In the genomic region with DNA sequence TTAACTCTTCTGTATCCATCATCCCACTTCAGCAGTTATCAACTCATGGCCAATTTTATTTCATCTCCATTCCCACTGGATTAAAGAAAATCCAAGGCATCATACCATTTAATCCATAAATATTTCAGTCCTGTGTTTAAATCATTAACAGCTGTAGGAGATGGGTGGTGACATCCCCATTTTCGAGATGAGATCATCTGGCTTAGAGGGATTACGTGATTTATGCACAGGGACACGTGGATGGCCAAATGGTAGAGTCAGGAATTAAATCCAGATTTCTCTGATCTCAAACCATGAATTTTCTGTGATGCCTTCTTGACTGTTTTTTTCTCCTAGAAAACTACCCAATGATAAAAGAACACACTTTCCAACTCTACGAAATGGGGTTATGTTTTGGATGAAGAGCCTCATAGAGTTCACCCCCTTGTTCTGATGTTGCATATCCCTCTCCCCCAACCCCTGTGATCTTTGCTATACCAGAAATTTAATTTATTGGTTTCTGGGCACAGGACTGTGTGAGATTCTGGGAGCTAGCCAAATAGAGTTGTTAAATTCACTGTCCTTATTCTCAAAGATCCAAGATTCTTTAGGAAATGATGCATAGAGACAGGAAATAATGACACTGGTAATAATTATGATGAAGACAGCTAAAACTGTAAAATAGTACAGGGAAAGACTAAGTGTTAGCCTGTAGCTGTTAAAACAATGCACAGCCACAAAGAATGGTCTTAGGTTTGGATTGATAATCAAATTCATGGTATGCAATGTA, we compare ENCODE assay signal across 13 cellular contexts. TPM values are rescaled to one million over a fixed set of nuclear protein-coding genes. Genes with fewer than 3 reads are reported as not detected.
DNase-seq lines count a peak whose midpoint lies in the region; ATAC-seq and TF ChIP-seq lines count a peak whose summit lies in the region.
"Had no signal": no experiment of that assay in that cellular context is flagged by ENCODE, and none has a peak within 500 bp of the region (broad histone marks: within the 10 kb centered on the region; RNA-seq: fewer than 3 reads in every experiment).

No MANE protein-coding gene starts in this region.

- no peak for TF ChIP-seq POLR2A in sigmoid colon (IDR thresholded peaks at IDR 0.05)

- no peaks in the 10 kb centered on the region for H3K9me3 ChIP-seq in sigmoid colon
- H3K9me3 ChIP-seq: transverse colon had no signal

- H3K4me3 ChIP-seq in sigmoid colon, result no peak overlapping the region
- H3K4me3 ChIP-seq: transverse colon had no signal

- H3K27ac Mint-ChIP-seq in activated CD4-positive, alpha-beta T cell treated with anti-CD3 and anti-CD28 coated beads, Interleukin-2, amount 10 ng/mL, durations not matched to agents 24 days and 14 days, result peak overlapping the region; percentile 37
- peak overlapping the region; percentile 29 for H3K27ac Mint-ChIP-seq in central memory CD8-positive, alpha-beta T cell (ENCODE audit: low read depth)
- H3K27ac Mint-ChIP-seq in activated T-helper 2 cell treated with anti-CD3 and anti-CD28 coated beads, Interferon-gamma antibody, Interleukin-2, Interleukin-4, amounts not matched to agents 10 μg/mL and 5 μg/mL and 100 μg/mL, durations not matched to agents 14 hours and 24 hours and 36 hours, result no peak overlapping the region

- H3K4me3 Mint-ChIP-seq in activated CD4-positive, alpha-beta T cell treated with anti-CD3 and anti-CD28 coated beads, Interleukin-2, amount 10 ng/mL, durations not matched to agents 24 days and 14 days, result no peak overlapping the region
- H3K4me3 Mint-ChIP-seq in central memory CD8-positive, alpha-beta T cell, result no peak overlapping the region
- no peak overlapping the region for H3K4me3 Mint-ChIP-seq in activated T-helper 2 cell treated with anti-CD3 and anti-CD28 coated beads, Interferon-gamma antibody, Interleukin-2, Interleukin-4, amounts not matched to agents 10 μg/mL and 5 μg/mL and 100 μg/mL, durations not matched to agents 14 hours and 24 hours and 36 hours (ENCODE audit: low read depth)

- peaks cover 32% of the 10 kb centered on the region for H3K4me1 Mint-ChIP-seq in activated CD4-positive, alpha-beta T cell treated with anti-CD3 and anti-CD28 coated beads, Interleukin-2, amount 10 ng/mL, durations not matched to agents 24 days and 14 days
- H3K4me1 Mint-ChIP-seq in central memory CD8-positive, alpha-beta T cell, result peaks cover 11% of the 10 kb centered on the region
- H3K4me1 Mint-ChIP-seq in activated T-helper 2 cell treated with anti-CD3 and anti-CD28 coated beads, Interferon-gamma antibody, Interleukin-2, Interleukin-4, amounts not matched to agents 10 μg/mL and 5 μg/mL and 100 μg/mL, durations not matched to agents 14 hours and 24 hours and 36 hours (ENCODE audit: low read depth), result peaks cover 25% of the 10 kb centered on the region

- H3K36me3 Mint-ChIP-seq in activated CD4-positive, alpha-beta T cell treated with anti-CD3 and anti-CD28 coated beads, Interleukin-2, amount 10 ng/mL, durations not matched to agents 24 days and 14 days (ENCODE audit: low read depth), result peaks cover 50% of the 10 kb centered on the region
- H3K36me3 Mint-ChIP-seq in central memory CD8-positive, alpha-beta T cell (ENCODE audit: insufficient read depth), result peaks cover 24% of the 10 kb centered on the region
- peaks cover 62% of the 10 kb centered on the region for H3K36me3 Mint-ChIP-seq in activated T-helper 2 cell treated with anti-CD3 and anti-CD28 coated beads, Interferon-gamma antibody, Interleukin-2, Interleukin-4, amounts not matched to agents 10 μg/mL and 5 μg/mL and 100 μg/mL, durations not matched to agents 14 hours and 24 hours and 36 hours (ENCODE audit: low read depth)

- no peak for ATAC-seq in central memory CD8-positive, alpha-beta T cell (replicated peaks; ENCODE audit: extremely low read depth, poor library complexity, severe bottlenecking)

- H3K4me1 ChIP-seq in sigmoid colon, result no peaks in the 10 kb centered on the region

- no peak for TF ChIP-seq EP300 in sigmoid colon (IDR thresholded peaks at IDR 0.05)

- no peak for DNase-seq in activated CD4-positive, alpha-beta T cell treated with anti-CD3 and anti-CD28 coated beads, Interleukin-2, amount 10 ng/mL, durations not matched to agents 24 days and 14 days
- no peak for DNase-seq in activated CD4-positive, alpha-beta T cell treated with anti-CD3 and anti-CD28 coated beads for 4 hours
- DNase-seq in HT1080 (ENCODE audit: low read depth) (peak; percentile 53), sigmoid colon (peak; percentile 8), T-helper 9 cell (no peak)
- DNase-seq in central memory CD8-positive, alpha-beta T cell (ENCODE audit: low spot score in 2 of 2), result no peak
- no peak for DNase-seq in stimulated activated CD4-positive, alpha-beta T cell treated with anti-CD3 and anti-CD28 coated beads, Interleukin-15, amount 100 ng/mL, for 24 hours
- no peak for DNase-seq in activated T-helper 2 cell treated with anti-CD3 and anti-CD28 coated beads, Interferon-gamma antibody, Interleukin-2, Interleukin-4, amounts not matched to agents 10 μg/mL and 5 μg/mL and 100 μg/mL, durations not matched to agents 14 hours and 24 hours and 36 hours (ENCODE audit: low spot score)
- DNase-seq: retina; SHP77 treated with DMSO at 0.1 percent for 48 hours; stimulated activated CD4-positive, alpha-beta T cell treated with anti-CD3 and anti-CD28 coated beads, Interleukin-4, amount 100 ng/mL, for 1 hour; transverse colon had no signal

- no peaks in the 10 kb centered on the region for H3K27me3 ChIP-seq in sigmoid colon
- H3K27me3 ChIP-seq: transverse colon had no signal

- H3K9me3 Mint-ChIP-seq in activated CD4-positive, alpha-beta T cell treated with anti-CD3 and anti-CD28 coated beads, Interleukin-2, amount 10 ng/mL, durations not matched to agents 24 days and 14 days, result no peaks in the 10 kb centered on the region
- no peaks in the 10 kb centered on the region for H3K9me3 Mint-ChIP-seq in central memory CD8-positive, alpha-beta T cell
- no peaks in the 10 kb centered on the region for H3K9me3 Mint-ChIP-seq in activated T-helper 2 cell treated with anti-CD3 and anti-CD28 coated beads, Interferon-gamma antibody, Interleukin-2, Interleukin-4, amounts not matched to agents 10 μg/mL and 5 μg/mL and 100 μg/mL, durations not matched to agents 14 hours and 24 hours and 36 hours

- intact Hi-C loops in activated CD4-positive, alpha-beta T cell treated with anti-CD3 and anti-CD28 coated beads, Interleukin-2, amount 10 ng/mL, durations not matched to agents 24 days and 14 days (cut with micrococcal nuclease), result no loop called here
- intact Hi-C loops in sigmoid colon (cut with DNase I), result no loop called here
- intact Hi-C loops in activated T-helper 2 cell treated with anti-CD3 and anti-CD28 coated beads, Interferon-gamma antibody, Interleukin-2, Interleukin-4, amounts not matched to agents 10 μg/mL and 5 μg/mL and 100 μg/mL, durations not matched to agents 14 hours and 24 hours and 36 hours (cut with micrococcal nuclease), result loop anchor here (10.0 kb wide), 1 partner anchor 307 kb away; a partner anchor contains a TSS

- no peak for TF ChIP-seq CTCF in sigmoid colon (IDR thresholded peaks at IDR 0.05)

- no peak overlapping the region for H3K27ac ChIP-seq in sigmoid colon
- H3K27ac ChIP-seq: transverse colon had no signal

- H3K36me3 ChIP-seq in sigmoid colon, result peaks cover 0 to 42% (median 2%) of the 10 kb centered on the region in 4 donors

- no peaks in the 10 kb centered on the region for H3K27me3 Mint-ChIP-seq in activated CD4-positive, alpha-beta T cell treated with anti-CD3 and anti-CD28 coated beads, Interleukin-2, amount 10 ng/mL, durations not matched to agents 24 days and 14 days
- H3K27me3 Mint-ChIP-seq in central memory CD8-positive, alpha-beta T cell, result no peaks in the 10 kb centered on the region
- no peaks in the 10 kb centered on the region for H3K27me3 Mint-ChIP-seq in activated T-helper 2 cell treated with anti-CD3 and anti-CD28 coated beads, Interferon-gamma antibody, Interleukin-2, Interleukin-4, amounts not matched to agents 10 μg/mL and 5 μg/mL and 100 μg/mL, durations not matched to agents 14 hours and 24 hours and 36 hours (ENCODE audit: low read depth)

- WGBS in sigmoid colon, 2 donors, result 83 to 89% methylated on average over 4 of the region's 4 CpGs

RNA-seq across cellular contexts. Expression of a gene that starts 7.4 kb away (rescaled TPM):
- total RNA-seq in activated CD4-positive, alpha-beta T cell treated with anti-CD3 and anti-CD28 coated beads, Interleukin-2, amount 10 ng/mL, durations not matched to agents 24 days and 14 days, result 38.1 and 39.9 TPM in 2 replicates
- total RNA-seq in HT1080 (2014; rRNA removed; shearing (Covaris generic)), result 5.8 and 7.2 TPM in 2 replicates
- 4.1 and 4.2 TPM in 2 replicates for polyA plus RNA-seq in HT1080 (2015; cell fraction: cytosol; rRNA removed)
- polyA plus RNA-seq in HT1080 (2015; cell fraction: nucleus; rRNA removed), result 31.2 and 36.4 TPM in 2 replicates
- total RNA-seq in sigmoid colon, result 10 to 100 TPM in 2 of 4 donors, 1 to 10 TPM in 2; 5.7 to 24.1 (median 10.8) TPM
- polyA plus RNA-seq in sigmoid colon, result 1 to 10 TPM; 1.2 to 8.1 (median 1.8) TPM
- 40.2 and 42.8 TPM in 2 replicates for total RNA-seq in activated T-helper 2 cell treated with anti-CD3 and anti-CD28 coated beads, Interferon-gamma antibody, Interleukin-2, Interleukin-4, amounts not matched to agents 10 μg/mL and 5 μg/mL and 100 μg/mL, durations not matched to agents 14 hours and 24 hours and 36 hours

RNA-seq across cellular contexts. Expression of a gene that starts 25.0 kb away (rescaled TPM):
- total RNA-seq in activated CD4-positive, alpha-beta T cell treated with anti-CD3 and anti-CD28 coated beads, Interleukin-2, amount 10 ng/mL, durations not matched to agents 24 days and 14 days, result not detected in 2 replicates
- not detected in 2 replicates for total RNA-seq in HT1080 (2014; rRNA removed; shearing (Covaris generic))
- not detected in 2 replicates for polyA plus RNA-seq in HT1080 (2015; cell fraction: cytosol; rRNA removed)
- polyA plus RNA-seq in HT1080 (2015; cell fraction: nucleus; rRNA removed), result not detected in 2 replicates
- total RNA-seq in sigmoid colon, result 1 to 10 TPM in 1 of 4 donors, not detected in 3; 1.1 TPM
- polyA plus RNA-seq in sigmoid colon, result 1 to 10 TPM in 1 of 3 donors, not detected in 2; 1.2 TPM
- not detected in 2 replicates for total RNA-seq in activated T-helper 2 cell treated with anti-CD3 and anti-CD28 coated beads, Interferon-gamma antibody, Interleukin-2, Interleukin-4, amounts not matched to agents 10 μg/mL and 5 μg/mL and 100 μg/mL, durations not matched to agents 14 hours and 24 hours and 36 hours
- total RNA-seq: epithelial cell of proximal tubule, transverse colon had no signal

RNA-seq across cellular contexts. Expression of a gene that starts 52.9 kb away (rescaled TPM):
- 32.8 and 37.8 TPM in 2 replicates for total RNA-seq in activated CD4-positive, alpha-beta T cell treated with anti-CD3 and anti-CD28 coated beads, Interleukin-2, amount 10 ng/mL, durations not matched to agents 24 days and 14 days
- total RNA-seq in HT1080 (2014; rRNA removed; shearing (Covaris generic)), result 20.2 and 30.4 TPM in 2 replicates
- 19.7 and 20.4 TPM in 2 replicates for polyA plus RNA-seq in HT1080 (2015; cell fraction: cytosol; rRNA removed)
- 10.1 and 15.9 TPM in 2 replicates for polyA plus RNA-seq in HT1080 (2015; cell fraction: nucleus; rRNA removed)
- total RNA-seq in sigmoid colon, result 10 to 100 TPM; 14.7 to 36.2 (median 24.4) TPM
- polyA plus RNA-seq in sigmoid colon, result 10 to 100 TPM; 20.0 to 24.0 (median 20.4) TPM
- total RNA-seq in activated T-helper 2 cell treated with anti-CD3 and anti-CD28 coated beads, Interferon-gamma antibody, Interleukin-2, Interleukin-4, amounts not matched to agents 10 μg/mL and 5 μg/mL and 100 μg/mL, durations not matched to agents 14 hours and 24 hours and 36 hours, result 30.2 and 33.7 TPM in 2 replicates

Comparison
In these comparisons a context has a peak if more than half of its experiments do, and no peak if none do; other contexts are left out.
1. DNase-seq: peak in HT1080 (single experiment) and sigmoid colon (single experiment); none in activated CD4-positive, alpha-beta T cell treated with anti-CD3 and anti-CD28 coated beads, Interleukin-2, amount 10 ng/mL, durations not matched to agents 24 days and 14 days (single experiment), activated CD4-positive, alpha-beta T cell treated with anti-CD3 and anti-CD28 coated beads for 4 hours (0 of 2), central memory CD8-positive, alpha-beta T cell (0 of 2), stimulated activated CD4-positive, alpha-beta T cell treated with anti-CD3 and anti-CD28 coated beads, Interleukin-15, amount 100 ng/mL, for 24 hours (single experiment), T-helper 9 cell (single experiment) and activated T-helper 2 cell treated with anti-CD3 and anti-CD28 coated beads, Interferon-gamma antibody, Interleukin-2, Interleukin-4, amounts not matched to agents 10 μg/mL and 5 μg/mL and 100 μg/mL, durations not matched to agents 14 hours and 24 hours and 36 hours (single experiment).